22 cellular contexts compared by ENCODE assay signal in genomic region chr3:126116526-126116925, GRCh38. TPM values are rescaled to one million over a fixed set of nuclear protein-coding genes. Genes with fewer than 3 reads are reported as not detected.
A peak's percentile ranks its signal among the peaks of the same experiment; 100 is the strongest.
DNase-seq lines count a peak whose midpoint lies in the region; ATAC-seq, FAIRE-seq and TF ChIP-seq lines count a peak whose summit lies in the region.
"Had no signal": no experiment of that assay in that cellular context is flagged by ENCODE, and none has a peak within 500 bp of the region (broad histone marks: within the 10 kb centered on the region; RNA-seq: fewer than 3 reads in every experiment).

No MANE protein-coding gene starts in this region.

- no peaks in the 10 kb centered on the region for H3K9me3 ChIP-seq in suprapubic skin

- H3K27ac ChIP-seq in suprapubic skin: no peak overlapping the region
- H3K27ac ChIP-seq: C4-2B had no signal

- WGBS in suprapubic skin: 89% methylated on average over 1 of the region's 1 CpG

- no peaks in the 10 kb centered on the region for H3K9me3 Mint-ChIP-seq in activated T-cell treated with anti-CD3 and anti-CD28 coated beads, Interleukin-2, amount 50 U/mL, for 24 hours
- no peaks in the 10 kb centered on the region for H3K9me3 Mint-ChIP-seq in activated T-cell treated with anti-CD3 and anti-CD28 coated beads, Interleukin-2, amount 50 U/mL, for 4 hours

- no peaks in the 10 kb centered on the region for H3K4me1 ChIP-seq in suprapubic skin

- H3K27ac Mint-ChIP-seq in activated T-cell treated with anti-CD3 and anti-CD28 coated beads, Interleukin-2, amount 50 U/mL, for 24 hours: no peak overlapping the region

- no peaks in the 10 kb centered on the region for H3K36me3 ChIP-seq in bronchial epithelial cell (ENCODE audit: control insufficient read depth, insufficient read depth, low read length)
- H3K36me3 ChIP-seq in suprapubic skin: no peaks in the 10 kb centered on the region

- H3K27me3 ChIP-seq in bronchial epithelial cell (ENCODE audit: control insufficient read depth, insufficient read depth, low read length): no peaks in the 10 kb centered on the region
- no peaks in the 10 kb centered on the region for H3K27me3 ChIP-seq in suprapubic skin

- TF ChIP-seq EP300 in suprapubic skin (IDR thresholded peaks at IDR 0.05): no peak

- TF ChIP-seq CTCF in bronchial epithelial cell (IDR thresholded peaks at IDR 0.05; ENCODE audit: insufficient read depth, low read length, severe bottlenecking): no peak
- TF ChIP-seq CTCF in suprapubic skin (IDR thresholded peaks at IDR 0.05): no peak

- no peaks in the 10 kb centered on the region for H3K36me3 Mint-ChIP-seq in activated T-cell treated with anti-CD3 and anti-CD28 coated beads, Interleukin-2, amount 50 U/mL, for 24 hours (ENCODE audit: low read depth)
- no peaks in the 10 kb centered on the region for H3K36me3 Mint-ChIP-seq in activated T-cell treated with anti-CD3 and anti-CD28 coated beads, Interleukin-2, amount 50 U/mL, for 4 hours (ENCODE audit: insufficient read depth)

- FAIRE-seq in bronchial epithelial cell (lab: Jason Lieb, UNC): peak; percentile 28
- FAIRE-seq in urothelium cell line (lab: Jason Lieb, UNC): no peak
- FAIRE-seq: A204.1, D721Med, RCC 7860 had no signal

- H3K4me3 ChIP-seq in bronchial epithelial cell (ENCODE audit: low read depth, low read length) (no peak overlapping the region), suprapubic skin (no peak overlapping the region)

- peak; percentile 16 for DNase-seq in activated T-cell treated with anti-CD3 and anti-CD28 coated beads, Interleukin-2, amount 50 U/mL, for 24 hours
- DNase-seq in activated T-cell treated with anti-CD3 and anti-CD28 coated beads, Interleukin-2, amount 50 U/mL, for 4 hours: no peak
- DNase-seq in bronchial epithelial cell (ENCODE audit: low read depth): no peak
- peak; percentile 26 for DNase-seq in islet precursor cell
- peak; percentile 42 to 66 for DNase-seq in suprapubic skin (ENCODE audit: low spot score in 2 of 2)
- DNase-seq in urothelium cell line (ENCODE audit: low spot score): no peak
- no peak for DNase-seq in NCI-H1417 treated with DMSO at 0.1 percent for 48 hours (lab: John Stamatoyannopoulos, UW)
- no peak for DNase-seq in cerebellar cortex (ENCODE audit: low spot score)
- DNase-seq: EL, GF-D8, Karpas-422, MV-4-11, NCI-H1105 treated with DMSO at 0.1 percent for 48 hours, NCI-H1694, NCI-H2081, NCI-H2171 treated with DMSO at 0.1 percent for 48 hours, NCI-H524 treated with DMSO at 0.1 percent for 48 hours, NCI-H82 had no signal

- H3K27me3 Mint-ChIP-seq in activated T-cell treated with anti-CD3 and anti-CD28 coated beads, Interleukin-2, amount 50 U/mL, for 24 hours: no peaks in the 10 kb centered on the region
- peaks cover 10% of the 10 kb centered on the region for H3K27me3 Mint-ChIP-seq in activated T-cell treated with anti-CD3 and anti-CD28 coated beads, Interleukin-2, amount 50 U/mL, for 4 hours (ENCODE audit: low read depth)

- H3K4me3 Mint-ChIP-seq in activated T-cell treated with anti-CD3 and anti-CD28 coated beads, Interleukin-2, amount 50 U/mL, for 24 hours: no peak overlapping the region
- no peak overlapping the region for H3K4me3 Mint-ChIP-seq in activated T-cell treated with anti-CD3 and anti-CD28 coated beads, Interleukin-2, amount 50 U/mL, for 4 hours

- TF ChIP-seq POLR2A in suprapubic skin (IDR thresholded peaks at IDR 0.05): no peak

- no peak for ATAC-seq in activated T-cell treated with anti-CD3 and anti-CD28 coated beads, Interleukin-2, amount 50 U/mL, for 4 hours

- H3K4me1 Mint-ChIP-seq in activated T-cell treated with anti-CD3 and anti-CD28 coated beads, Interleukin-2, amount 50 U/mL, for 24 hours (ENCODE audit: low read depth): no peaks in the 10 kb centered on the region
- no peaks in the 10 kb centered on the region for H3K4me1 Mint-ChIP-seq in activated T-cell treated with anti-CD3 and anti-CD28 coated beads, Interleukin-2, amount 50 U/mL, for 4 hours (ENCODE audit: low read depth)

RNA-seq across cellular contexts. Expression of gene SLC41A3, which starts 32.6 kb away (rescaled TPM):
- 10 to 100 TPM; 23.6 to 28.1 (median 25.4) TPM for total RNA-seq in activated T-cell treated with anti-CD3 and anti-CD28 coated beads, Interleukin-2, amount 50 U/mL, for 4 hours
- total RNA-seq in bronchial epithelial cell: 40.1 and 61.6 TPM in 2 replicates
- 10 to 100 TPM; 32.3 to 51.3 (median 44.0) TPM for total RNA-seq in suprapubic skin

Comparison
In these comparisons a context has a peak if more than half of its experiments do, and no peak if none do; other contexts are left out.
1. DNase-seq: peak in activated T-cell treated with anti-CD3 and anti-CD28 coated beads, Interleukin-2, amount 50 U/mL, for 24 hours (single experiment), islet precursor cell (single experiment) and suprapubic skin (2 of 2); none in activated T-cell treated with anti-CD3 and anti-CD28 coated beads, Interleukin-2, amount 50 U/mL, for 4 hours (single experiment), bronchial epithelial cell (single experiment), urothelium cell line (single experiment), NCI-H1417 treated with DMSO at 0.1 percent for 48 hours (single experiment) and cerebellar cortex (single experiment).